Comparison of ENCODE assay signal across 28 cellular contexts in genomic region chr11:12712132-12712531, GRCh38. TPM values are rescaled to one million over a fixed set of nuclear protein-coding genes. Genes with fewer than 3 reads are reported as not detected.
"Had no signal": no experiment of that assay in that cellular context is flagged by ENCODE, and none has a peak within 500 bp of the region (broad histone marks: within the 10 kb centered on the region; RNA-seq: fewer than 3 reads in every experiment).

No MANE protein-coding gene starts in this region.

- H3K27me3 Mint-ChIP-seq: stimulated activated memory B cell treated with anti-CD40 and anti-IgM and Interleukin-4, amounts not matched to agents 10 μg/mL and 1 μg/mL and 100 μg/mL, for 72 hours had no signal

- H3K27ac ChIP-seq: neural progenitor cell, ovary, parathyroid adenoma, prostate gland, right lobe of liver, sigmoid colon, suprapubic skin, testis, tibial artery, transverse colon, upper lobe of left lung, vagina had no signal

- H3K4me3 ChIP-seq: neural progenitor cell, ovary, prostate gland, right lobe of liver, sigmoid colon, suprapubic skin, testis, tibial artery, transverse colon, upper lobe of left lung, vagina had no signal

- H3K9me3 ChIP-seq: ovary, prostate gland, right lobe of liver, sigmoid colon, suprapubic skin, testis, tibial artery, transverse colon, upper lobe of left lung, vagina had no signal

- H3K4me1 Mint-ChIP-seq: stimulated activated memory B cell treated with anti-CD40 and anti-IgM and Interleukin-4, amounts not matched to agents 10 μg/mL and 1 μg/mL and 100 μg/mL, for 72 hours had no signal

- H3K4me3 Mint-ChIP-seq: naive thymus-derived CD4-positive, alpha-beta T cell; natural killer cell; nephron; neural progenitor cell; stimulated activated memory B cell treated with anti-CD40 and anti-IgM and Interleukin-4, amounts not matched to agents 10 μg/mL and 1 μg/mL and 100 μg/mL, for 72 hours; stimulated activated naive CD8-positive, alpha-beta T cell treated with anti-CD3 and anti-CD28 coated beads, Interleukin-15, amount 100 ng/mL, for 72 hours had no signal

- ATAC-seq: naive thymus-derived CD4-positive, alpha-beta T cell; natural killer cell; right cardiac atrium; right lobe of liver; stimulated activated memory B cell treated with anti-CD40 and anti-IgM and Interleukin-4, amounts not matched to agents 10 μg/mL and 1 μg/mL and 100 μg/mL, for 72 hours; stimulated activated naive CD8-positive, alpha-beta T cell treated with anti-CD3 and anti-CD28 coated beads, Interleukin-15, amount 100 ng/mL, for 72 hours; stimulated activated naive CD8-positive, alpha-beta T cell treated with anti-CD3 and anti-CD28 coated beads, Interleukin-15, Interleukin-2, amounts not matched to agents 100 U/mL and 50 U/mL, for 24 hours had no signal

- DNase-seq: naive thymus-derived CD4-positive, alpha-beta T cell; natural killer cell; occipital lobe; ovary; posterior cingulate gyrus; right cardiac atrium; right lobe of liver; sigmoid colon; small intestine; stimulated activated CD4-positive, alpha-beta T cell treated with anti-CD3 and anti-CD28 coated beads, Interleukin-15, amount 100 ng/mL, for 24 hours; stimulated activated CD4-positive, alpha-beta T cell treated with anti-CD3 and anti-CD28 coated beads, Interleukin-2, amount 100 ng/mL, for 24 hours; stimulated activated CD4-positive, alpha-beta T cell treated with anti-CD3 and anti-CD28 coated beads, Interleukin-2, amount 100 ng/mL, for 48 hours; stimulated activated CD4-positive, alpha-beta T cell treated with anti-CD3 and anti-CD28 coated beads, Interleukin-4, amount 100 ng/mL, for 24 hours; stimulated activated naive CD4-positive, alpha-beta T cell; stimulated activated naive CD8-positive, alpha-beta T cell treated with anti-CD3 and anti-CD28 coated beads, Interleukin-15, amount 100 ng/mL, for 72 hours; stimulated activated naive CD8-positive, alpha-beta T cell treated with anti-CD3 and anti-CD28 coated beads, Interleukin-15, Interleukin-2, amounts not matched to agents 100 U/mL and 50 U/mL, for 24 hours; substantia nigra; testis; tibial artery; transverse colon; upper lobe of left lung had no signal

- H3K36me3 ChIP-seq: neural progenitor cell, ovary, prostate gland, right lobe of liver, sigmoid colon, suprapubic skin, tibial artery, transverse colon, upper lobe of left lung, vagina had no signal

- H3K36me3 Mint-ChIP-seq: naive thymus-derived CD4-positive, alpha-beta T cell; natural killer cell; stimulated activated memory B cell treated with anti-CD40 and anti-IgM and Interleukin-4, amounts not matched to agents 10 μg/mL and 1 μg/mL and 100 μg/mL, for 72 hours had no signal

- H3K9me3 Mint-ChIP-seq: nephron; neural progenitor cell; stimulated activated memory B cell treated with anti-CD40 and anti-IgM and Interleukin-4, amounts not matched to agents 10 μg/mL and 1 μg/mL and 100 μg/mL, for 72 hours; stimulated activated naive CD8-positive, alpha-beta T cell treated with anti-CD3 and anti-CD28 coated beads, Interleukin-15, amount 100 ng/mL, for 72 hours had no signal

- H3K27ac Mint-ChIP-seq: naive thymus-derived CD4-positive, alpha-beta T cell; natural killer cell; nephron; neural progenitor cell; stimulated activated memory B cell treated with anti-CD40 and anti-IgM and Interleukin-4, amounts not matched to agents 10 μg/mL and 1 μg/mL and 100 μg/mL, for 72 hours; stimulated activated naive CD8-positive, alpha-beta T cell treated with anti-CD3 and anti-CD28 coated beads, Interleukin-15, amount 100 ng/mL, for 72 hours had no signal

- H3K27me3 ChIP-seq: neural progenitor cell, ovary, right lobe of liver, sigmoid colon, suprapubic skin, testis, tibial artery, transverse colon, upper lobe of left lung, vagina had no signal

- H3K4me1 ChIP-seq: prostate gland, testis had no signal

RNA-seq across cellular contexts. Expression of gene TEAD1, which starts 37.9 kb away (rescaled TPM):
- total RNA-seq: natural killer cell had no signal
